Comparison of ENCODE assay signal across 9 cellular contexts in the genomic region with DNA sequence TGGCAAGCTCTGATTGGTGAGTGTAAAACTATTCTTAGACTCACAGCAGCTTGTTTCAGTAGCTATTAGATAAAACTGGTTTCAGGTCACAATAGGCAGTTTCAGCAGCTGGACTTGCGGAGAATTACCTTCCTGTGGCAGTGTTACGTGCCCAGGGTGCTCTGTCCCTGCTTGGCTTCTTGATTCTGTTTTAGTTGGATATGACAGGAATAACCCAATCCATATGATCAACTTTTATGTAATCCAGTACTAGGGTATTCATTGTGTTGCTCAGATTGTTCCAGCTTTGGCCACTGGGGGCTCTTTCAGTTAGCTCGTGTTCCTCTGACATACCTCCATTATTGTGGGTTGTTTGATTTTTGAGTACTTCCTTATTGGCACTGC. TPM values are rescaled to one million over a fixed set of nuclear protein-coding genes. Genes with fewer than 3 reads are reported as not detected.
DNase-seq lines count a peak whose midpoint lies in the region; ATAC-seq and TF ChIP-seq lines count a peak whose summit lies in the region.
"Had no signal": no experiment of that assay in that cellular context is flagged by ENCODE, and none has a peak within 500 bp of the region (broad histone marks: within the 10 kb centered on the region; RNA-seq: fewer than 3 reads in every experiment).

No MANE protein-coding gene starts in this region.

- no peak overlapping the region for H2BK120ac ChIP-seq in H9 (ENCODE audit: low read depth, low read length, poor library complexity, severe bottlenecking)

- H3K79me1 ChIP-seq in H9 (ENCODE audit: insufficient read depth, low read depth, low read length, poor library complexity, severe bottlenecking): peaks cover 5% of the 10 kb centered on the region

- H4K20me1 ChIP-seq in H9 (ENCODE audit: control insufficient read depth, insufficient read depth, insufficient read length): no peaks in the 10 kb centered on the region

- peak; percentile 65 for ATAC-seq in WTC11

- H3K23ac ChIP-seq in H9 (ENCODE audit: insufficient read length, low read depth, low read length): no peak overlapping the region

- H2BK5ac ChIP-seq in H9 (ENCODE audit: insufficient read length, low read length): no peak overlapping the region

- no peak overlapping the region for H2AK5ac ChIP-seq in H9 (ENCODE audit: insufficient read length, low read length)

- H3K4ac ChIP-seq in H9 (ENCODE audit: low read depth, low read length): no peak overlapping the region

- no peak overlapping the region for H4K8ac ChIP-seq in H9 (replicated peaks; ENCODE audit: insufficient read length, low read depth, low read length)

- H3T11ph ChIP-seq in H9 (ENCODE audit: low read length): no peak overlapping the region

- no peak overlapping the region for H3K56ac ChIP-seq in H9 (ENCODE audit: insufficient read length, low read depth, low read length)

- CTCF ChIA-PET in WTC11 (lab: Charles Lee): interaction anchor here (0.5 to 2.2 kb wide), 31 partner anchors 8 to 597 kb away, joined by 3 to 25 read pairs (median 4); partner anchors contain the start of gene INPP4A

- H3K14ac ChIP-seq in H9 (ENCODE audit: insufficient read depth, low read length): no peak overlapping the region

- no CpG with 5 or more reads among the region's 3 CpGs for WGBS in H9 (ENCODE audit: extremely low coverage, insufficient read length, low lambda C conversion rate)

- peak overlapping the region in 1 of 3 experiments; percentile 32; a peak in 1 of 7 replicates for H3K27ac Mint-ChIP-seq in H9
- no peak overlapping the region for H3K27ac Mint-ChIP-seq in WTC11

- H2BK12ac ChIP-seq in H9 (ENCODE audit: insufficient read length, low read depth, low read length): no peak overlapping the region

- H3K4me3 ChIP-seq in fibroblast of mammary gland (ENCODE audit: control insufficient read depth, low read depth, low read length): no peak overlapping the region
- H3K4me3 ChIP-seq: suprapubic skin had no signal

- H3K9me3 Mint-ChIP-seq in H9: no peaks in the 10 kb centered on the region
- H3K9me3 Mint-ChIP-seq in WTC11: no peaks in the 10 kb centered on the region

- no peaks in the 10 kb centered on the region for H3K27me3 ChIP-seq in H9 (ENCODE audit: insufficient read depth, low read length)
- H3K27me3 ChIP-seq: suprapubic skin had no signal

- TF ChIP-seq CTCF in H9 (conservative IDR thresholded peaks at IDR 0.05): peak; percentile 68
- TF ChIP-seq CTCF in LNCAP (IDR thresholded peaks at IDR 0.05): peak; percentile 60; the same call in 1 of the 2 replicates
- TF ChIP-seq CTCF in WTC11 (IDR thresholded peaks at IDR 0.05): 0 out of 2 replicates have a peak, but pooled peaks have one; percentile 12
- peak; percentile 56 for TF ChIP-seq CTCF in fibroblast of mammary gland (conservative IDR thresholded peaks at IDR 0.05; ENCODE audit: control insufficient read depth, insufficient read depth, low read depth, low read length)

- H3K4me3 Mint-ChIP-seq in H9 (no peak overlapping the region), WTC11 (no peak overlapping the region)

- H3K4me1 ChIP-seq in H9 (ENCODE audit: insufficient read depth, low read length): peaks cover 2% of the 10 kb centered on the region; the same call in 1 of the 2 replicates

- H2BK20ac ChIP-seq in H9 (ENCODE audit: low read depth, low read length, poor library complexity, severe bottlenecking): no peak overlapping the region

- no peak overlapping the region for H3K27ac ChIP-seq in H9 (ENCODE audit: insufficient read length, low read depth, low read length)
- H3K27ac ChIP-seq: suprapubic skin had no signal

- no peaks in the 10 kb centered on the region for H3K23me2 ChIP-seq in H9 (ENCODE audit: insufficient read length, low read depth, low read length, poor library complexity, severe bottlenecking)

- no peaks in the 10 kb centered on the region for H3K27me3 Mint-ChIP-seq in H9 (ENCODE audit: low read depth)
- H3K27me3 Mint-ChIP-seq in WTC11 (ENCODE audit: low read depth): no peaks in the 10 kb centered on the region

- H3K4me2 ChIP-seq in H9 (ENCODE audit: insufficient read depth, insufficient read length, low read length): no peak overlapping the region

- H3K9me3 ChIP-seq in H9 (ENCODE audit: control insufficient read depth, low read depth, low read length): no peaks in the 10 kb centered on the region
- H3K9me3 ChIP-seq: suprapubic skin had no signal

- no peak overlapping the region for H2BK15ac ChIP-seq in H9 (ENCODE audit: low read depth, low read length)

- H3K36me3 Mint-ChIP-seq in H9 (ENCODE audit: insufficient read depth in 1 of 3, low read depth in 3 of 3) (peaks cover 0 to 14% (median 14%) of the 10 kb centered on the region in 3 experiments; a peak in 5 of 7 replicates), WTC11 (no peaks in the 10 kb centered on the region)

- DNase-seq in stimulated activated naive CD4-positive, alpha-beta T cell (lab: John Stamatoyannopoulos, UW): peak; percentile 18 to 65 (median 32)
- no peak for DNase-seq in stimulated activated naive CD4-positive, alpha-beta T cell treated with Interleukin-2 at 50 U/mL for 16 hours (lab: John Stamatoyannopoulos, UW)
- DNase-seq in H9: peak; percentile 40
- peak; percentile 41 for DNase-seq in WTC11 (ENCODE audit: low spot score)
- peak; percentile 42 for DNase-seq in fibroblast of mammary gland (ENCODE audit: low read depth)
- peak; percentile 56 for DNase-seq in stimulated activated CD8-positive, alpha-beta memory T cell treated with anti-CD3 and anti-CD28 coated beads, Interleukin-4, amount 100 ng/mL, for 48 hours
- no peak for DNase-seq in NCI-H1930 (lab: John Stamatoyannopoulos, UW)

- H3K79me2 ChIP-seq in H9 (ENCODE audit: insufficient read depth, low read length): peaks cover 2% of the 10 kb centered on the region; the same call in 1 of the 2 replicates

- no peak overlapping the region for H2AFZ ChIP-seq in H9 (ENCODE audit: low read length)

- no peak overlapping the region for H3K18ac ChIP-seq in H9 (ENCODE audit: insufficient read length, low read depth, low read length)

- H3K9ac ChIP-seq in H9 (ENCODE audit: extremely low read depth, insufficient read length, low read length): no peak overlapping the region

- H4K5ac ChIP-seq in H9 (ENCODE audit: insufficient read length, low read depth, low read length): no peak overlapping the region

- H4K91ac ChIP-seq in H9 (ENCODE audit: insufficient read length, low read depth, low read length): no peak overlapping the region

- peaks cover 54 to 68% of the 10 kb centered on the region in 2 experiments for H3K4me1 Mint-ChIP-seq in H9
- H3K4me1 Mint-ChIP-seq in WTC11: peaks cover 45% of the 10 kb centered on the region

- POLR2A ChIA-PET in WTC11 (lab: Charles Lee): no interaction called here

TF ChIP-seq in WTC11, 78 proteins besides CTCF, POLR2A, EP300 and RAD21 (continues in another document):
- TF ChIP-seq CREB1 (CRISPR knock-in tag; IDR thresholded peaks at IDR 0.05) (no peak), CBFB (CRISPR knock-in tag; IDR thresholded peaks at IDR 0.05; ENCODE audit: low read depth) (no peak), NFE2L1 (CRISPR knock-in tag; IDR thresholded peaks at IDR 0.05) (no peak)
- TF ChIP-seq, protein P1, sequence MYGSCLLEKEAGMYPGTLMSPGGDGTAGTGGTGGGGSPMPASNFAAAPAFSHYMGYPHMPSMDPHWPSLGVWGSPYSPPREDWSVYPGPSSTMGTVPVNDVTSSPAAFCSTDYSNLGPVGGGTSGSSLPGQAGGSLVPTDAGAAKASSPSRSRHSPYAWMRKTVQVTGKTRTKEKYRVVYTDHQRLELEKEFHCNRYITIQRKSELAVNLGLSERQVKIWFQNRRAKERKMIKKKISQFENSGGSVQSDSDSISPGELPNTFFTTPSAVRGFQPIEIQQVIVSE (CRISPR knock-in tag; IDR thresholded peaks at IDR 0.05; ENCODE audit: borderline replicate concordance): no peak
- TF ChIP-seq, protein P2, sequence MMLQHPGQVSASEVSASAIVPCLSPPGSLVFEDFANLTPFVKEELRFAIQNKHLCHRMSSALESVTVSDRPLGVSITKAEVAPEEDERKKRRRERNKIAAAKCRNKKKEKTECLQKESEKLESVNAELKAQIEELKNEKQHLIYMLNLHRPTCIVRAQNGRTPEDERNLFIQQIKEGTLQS (CRISPR knock-in tag; conservative IDR thresholded peaks at IDR 0.05): no peak
- TF ChIP-seq, protein P3, sequence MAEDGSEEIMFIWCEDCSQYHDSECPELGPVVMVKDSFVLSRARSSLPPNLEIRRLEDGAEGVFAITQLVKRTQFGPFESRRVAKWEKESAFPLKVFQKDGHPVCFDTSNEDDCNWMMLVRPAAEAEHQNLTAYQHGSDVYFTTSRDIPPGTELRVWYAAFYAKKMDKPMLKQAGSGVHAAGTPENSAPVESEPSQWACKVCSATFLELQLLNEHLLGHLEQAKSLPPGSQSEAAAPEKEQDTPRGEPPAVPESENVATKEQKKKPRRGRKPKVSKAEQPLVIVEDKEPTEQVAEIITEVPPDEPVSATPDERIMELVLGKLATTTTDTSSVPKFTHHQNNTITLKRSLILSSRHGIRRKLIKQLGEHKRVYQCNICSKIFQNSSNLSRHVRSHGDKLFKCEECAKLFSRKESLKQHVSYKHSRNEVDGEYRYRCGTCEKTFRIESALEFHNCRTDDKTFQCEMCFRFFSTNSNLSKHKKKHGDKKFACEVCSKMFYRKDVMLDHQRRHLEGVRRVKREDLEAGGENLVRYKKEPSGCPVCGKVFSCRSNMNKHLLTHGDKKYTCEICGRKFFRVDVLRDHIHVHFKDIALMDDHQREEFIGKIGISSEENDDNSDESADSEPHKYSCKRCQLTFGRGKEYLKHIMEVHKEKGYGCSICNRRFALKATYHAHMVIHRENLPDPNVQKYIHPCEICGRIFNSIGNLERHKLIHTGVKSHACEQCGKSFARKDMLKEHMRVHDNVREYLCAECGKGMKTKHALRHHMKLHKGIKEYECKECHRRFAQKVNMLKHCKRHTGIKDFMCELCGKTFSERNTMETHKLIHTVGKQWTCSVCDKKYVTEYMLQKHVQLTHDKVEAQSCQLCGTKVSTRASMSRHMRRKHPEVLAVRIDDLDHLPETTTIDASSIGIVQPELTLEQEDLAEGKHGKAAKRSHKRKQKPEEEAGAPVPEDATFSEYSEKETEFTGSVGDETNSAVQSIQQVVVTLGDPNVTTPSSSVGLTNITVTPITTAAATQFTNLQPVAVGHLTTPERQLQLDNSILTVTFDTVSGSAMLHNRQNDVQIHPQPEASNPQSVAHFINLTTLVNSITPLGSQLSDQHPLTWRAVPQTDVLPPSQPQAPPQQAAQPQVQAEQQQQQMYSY (CRISPR knock-in tag; IDR thresholded peaks at IDR 0.05): no peak
- TF ChIP-seq, protein P4, sequence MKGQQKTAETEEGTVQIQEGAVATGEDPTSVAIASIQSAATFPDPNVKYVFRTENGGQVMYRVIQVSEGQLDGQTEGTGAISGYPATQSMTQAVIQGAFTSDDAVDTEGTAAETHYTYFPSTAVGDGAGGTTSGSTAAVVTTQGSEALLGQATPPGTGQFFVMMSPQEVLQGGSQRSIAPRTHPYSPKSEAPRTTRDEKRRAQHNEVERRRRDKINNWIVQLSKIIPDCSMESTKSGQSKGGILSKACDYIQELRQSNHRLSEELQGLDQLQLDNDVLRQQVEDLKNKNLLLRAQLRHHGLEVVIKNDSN (CRISPR knock-in tag; IDR thresholded peaks at IDR 0.05): no peak

RNA-seq across cellular contexts. Expression of gene INPP4A, which starts 43.1 kb away (rescaled TPM):
- total RNA-seq in H9 (2021) (55.2 and 55.3 TPM in 2 replicates), WTC11 (2021) (31.7 to 38.3 TPM (median 33.4 TPM) in 3 replicates)

Comparison
In these comparisons a context has a peak if more than half of its experiments do, and no peak if none do; other contexts are left out.
1. DNase-seq: peak in stimulated activated naive CD4-positive, alpha-beta T cell (6 of 6), H9 (single experiment), WTC11 (single experiment), fibroblast of mammary gland (single experiment) and stimulated activated CD8-positive, alpha-beta memory T cell treated with anti-CD3 and anti-CD28 coated beads, Interleukin-4, amount 100 ng/mL, for 48 hours (single experiment); none in stimulated activated naive CD4-positive, alpha-beta T cell treated with Interleukin-2 at 50 U/mL for 16 hours (single experiment) and NCI-H1930 (0 of 2).
2. CTCF ChIP-seq: peak in every context shown above with its lines; median percentile 68 in H9; 60 in LNCAP; 56 in fibroblast of mammary gland; 12 in WTC11.